ENCODE assay signal across 8 cellular contexts in the genomic region with DNA sequence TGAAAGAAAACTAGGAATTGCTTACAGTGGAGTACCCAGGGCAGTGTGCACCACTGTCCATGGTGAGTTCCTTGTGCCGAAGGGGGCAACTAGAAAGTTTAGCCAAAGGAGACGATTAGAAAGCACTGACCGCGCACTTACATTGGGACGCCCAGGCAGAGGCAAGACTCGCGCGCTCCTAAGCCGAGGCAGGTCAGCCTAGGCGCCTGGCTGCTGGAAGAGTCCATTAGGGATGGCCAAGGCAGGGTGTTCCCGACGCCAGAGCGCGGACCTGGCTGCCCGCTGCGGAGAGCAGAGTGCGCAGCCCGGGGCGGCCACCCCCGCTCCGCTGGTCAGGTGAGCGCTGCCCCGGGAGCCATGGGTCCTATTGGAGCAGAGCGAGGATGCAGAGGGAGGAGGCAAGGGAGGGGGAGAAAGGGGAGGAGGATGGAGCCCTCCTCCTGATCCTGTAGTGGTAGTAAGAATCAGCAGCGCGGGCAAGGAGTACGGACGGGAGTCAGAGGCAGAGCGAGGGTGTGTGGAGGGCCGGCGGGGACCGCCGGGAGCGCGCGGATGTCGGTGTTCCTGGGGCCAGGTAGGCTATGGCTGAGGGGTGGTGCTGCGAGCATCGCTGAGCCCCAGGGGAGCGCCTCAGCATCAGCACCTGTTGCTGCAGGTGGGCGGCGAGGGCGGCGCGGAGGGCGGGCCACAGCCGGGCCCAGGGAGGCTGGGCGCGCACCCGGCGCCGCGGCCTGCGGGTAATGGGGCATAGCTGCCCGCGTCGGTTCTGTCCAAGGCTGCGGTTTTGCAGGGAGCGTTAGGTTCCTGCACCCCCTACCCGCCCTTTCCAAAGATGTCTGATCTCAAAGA. TPM values are rescaled to one million over a fixed set of nuclear protein-coding genes. Genes with fewer than 3 reads are reported as not detected.
DNase-seq lines count a peak whose midpoint lies in the region; ATAC-seq, FAIRE-seq and TF ChIP-seq lines count a peak whose summit lies in the region.

A gene with protein sequence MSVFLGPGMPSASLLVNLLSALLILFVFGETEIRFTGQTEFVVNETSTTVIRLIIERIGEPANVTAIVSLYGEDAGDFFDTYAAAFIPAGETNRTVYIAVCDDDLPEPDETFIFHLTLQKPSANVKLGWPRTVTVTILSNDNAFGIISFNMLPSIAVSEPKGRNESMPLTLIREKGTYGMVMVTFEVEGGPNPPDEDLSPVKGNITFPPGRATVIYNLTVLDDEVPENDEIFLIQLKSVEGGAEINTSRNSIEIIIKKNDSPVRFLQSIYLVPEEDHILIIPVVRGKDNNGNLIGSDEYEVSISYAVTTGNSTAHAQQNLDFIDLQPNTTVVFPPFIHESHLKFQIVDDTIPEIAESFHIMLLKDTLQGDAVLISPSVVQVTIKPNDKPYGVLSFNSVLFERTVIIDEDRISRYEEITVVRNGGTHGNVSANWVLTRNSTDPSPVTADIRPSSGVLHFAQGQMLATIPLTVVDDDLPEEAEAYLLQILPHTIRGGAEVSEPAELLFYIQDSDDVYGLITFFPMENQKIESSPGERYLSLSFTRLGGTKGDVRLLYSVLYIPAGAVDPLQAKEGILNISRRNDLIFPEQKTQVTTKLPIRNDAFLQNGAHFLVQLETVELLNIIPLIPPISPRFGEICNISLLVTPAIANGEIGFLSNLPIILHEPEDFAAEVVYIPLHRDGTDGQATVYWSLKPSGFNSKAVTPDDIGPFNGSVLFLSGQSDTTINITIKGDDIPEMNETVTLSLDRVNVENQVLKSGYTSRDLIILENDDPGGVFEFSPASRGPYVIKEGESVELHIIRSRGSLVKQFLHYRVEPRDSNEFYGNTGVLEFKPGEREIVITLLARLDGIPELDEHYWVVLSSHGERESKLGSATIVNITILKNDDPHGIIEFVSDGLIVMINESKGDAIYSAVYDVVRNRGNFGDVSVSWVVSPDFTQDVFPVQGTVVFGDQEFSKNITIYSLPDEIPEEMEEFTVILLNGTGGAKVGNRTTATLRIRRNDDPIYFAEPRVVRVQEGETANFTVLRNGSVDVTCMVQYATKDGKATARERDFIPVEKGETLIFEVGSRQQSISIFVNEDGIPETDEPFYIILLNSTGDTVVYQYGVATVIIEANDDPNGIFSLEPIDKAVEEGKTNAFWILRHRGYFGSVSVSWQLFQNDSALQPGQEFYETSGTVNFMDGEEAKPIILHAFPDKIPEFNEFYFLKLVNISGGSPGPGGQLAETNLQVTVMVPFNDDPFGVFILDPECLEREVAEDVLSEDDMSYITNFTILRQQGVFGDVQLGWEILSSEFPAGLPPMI (N-terminal part only) (plus strand): TSS at position 454 of the 849 bp plus-strand sequence. CDS start 99 bp downstream, at position 553.

- no peak within 1 kb of the TSS for H3K27ac ChIP-seq in A549

- no peak for TF ChIP-seq RAD21 in A549 (conservative IDR thresholded peaks at IDR 0.05 in 1 of 2, IDR thresholded peaks at IDR 0.05 in 1 of 2)

- POLR2A ChIA-PET in A549 (lab: Yijun Ruan, JAX) = no interaction called here
- POLR2A ChIA-PET in activated CD4-positive, alpha-beta memory T cell treated with anti-CD3 and anti-CD28 coated beads, Interleukin-2, amount 10 ng/mL, durations not matched to agents 7 days and 5 days (lab: Charles Lee) = no interaction called here

- H3K9me3 ChIP-seq in A549 = no peaks in the 10 kb centered on the region

- no peak for FAIRE-seq in A549 (lab: Jason Lieb, UNC)

- H3K27ac Mint-ChIP-seq in activated CD4-positive, alpha-beta memory T cell treated with anti-CD3 and anti-CD28 coated beads, Interleukin-2, amount 10 ng/mL, durations not matched to agents 7 days and 5 days = no peak within 1 kb of the TSS
- H3K27ac Mint-ChIP-seq in natural killer cell treated with Interleukin-12 subunit alpha and Interleukin-12 subunit beta and Interleukin-15 and Interleukin-18, amount 100 ng/mL, for 72 hours = no peak within 1 kb of the TSS

- DNase-seq in A549 (ENCODE audit: low read depth in 1 of 2, low spot score in 1 of 2) = peak; percentile 8 to 54
- DNase-seq in NCI-H128 (lab: John Stamatoyannopoulos, UW; ENCODE audit: unreplicated experiment) = peak; percentile 75
- no peak for DNase-seq in activated CD4-positive, alpha-beta memory T cell treated with anti-CD3 and anti-CD28 coated beads, Interleukin-2, amount 10 ng/mL, durations not matched to agents 7 days and 5 days
- DNase-seq in fibroblast of villous mesenchyme (ENCODE audit: low read depth) = peak; percentile 34
- no peak for DNase-seq in natural killer cell treated with Interleukin-12 subunit alpha and Interleukin-12 subunit beta and Interleukin-15 and Interleukin-18, amount 100 ng/mL, for 72 hours (ENCODE audit: low spot score)
- no peak for DNase-seq in activated effector memory CD4-positive, alpha-beta T cell treated with anti-CD3 and anti-CD28 coated beads, Interleukin-2, amount 50 U/mL, for 16 hours
- DNase-seq in NCI-H226 = no peak

- TF ChIP-seq POLR2A in A549 (IDR thresholded peaks at IDR 0.05; ENCODE audit: low read length) = no peak

- H3K4me3 Mint-ChIP-seq in activated CD4-positive, alpha-beta memory T cell treated with anti-CD3 and anti-CD28 coated beads, Interleukin-2, amount 10 ng/mL, durations not matched to agents 7 days and 5 days = peak within 1 kb of the TSS; percentile 6
- no peak within 1 kb of the TSS for H3K4me3 Mint-ChIP-seq in natural killer cell treated with Interleukin-12 subunit alpha and Interleukin-12 subunit beta and Interleukin-15 and Interleukin-18, amount 100 ng/mL, for 72 hours

- peaks cover 60% of the 10 kb centered on the region for H3K27me3 Mint-ChIP-seq in activated CD4-positive, alpha-beta memory T cell treated with anti-CD3 and anti-CD28 coated beads, Interleukin-2, amount 10 ng/mL, durations not matched to agents 7 days and 5 days
- H3K27me3 Mint-ChIP-seq in natural killer cell treated with Interleukin-12 subunit alpha and Interleukin-12 subunit beta and Interleukin-15 and Interleukin-18, amount 100 ng/mL, for 72 hours = peaks cover 34 to 65% of the 10 kb centered on the region in 2 donors

- no peaks in the 10 kb centered on the region for H3K9me3 Mint-ChIP-seq in activated CD4-positive, alpha-beta memory T cell treated with anti-CD3 and anti-CD28 coated beads, Interleukin-2, amount 10 ng/mL, durations not matched to agents 7 days and 5 days
- H3K9me3 Mint-ChIP-seq in natural killer cell treated with Interleukin-12 subunit alpha and Interleukin-12 subunit beta and Interleukin-15 and Interleukin-18, amount 100 ng/mL, for 72 hours = no peaks in the 10 kb centered on the region

- TF ChIP-seq CTCF in A549 (IDR thresholded peaks at IDR 0.05) = no peak
- no peak for TF ChIP-seq CTCF in GM12875 (IDR thresholded peaks at IDR 0.05; ENCODE audit: borderline replicate concordance, insufficient read depth, low read depth, low read length)
- no peak for TF ChIP-seq CTCF in fibroblast of villous mesenchyme (IDR thresholded peaks at IDR 0.05; ENCODE audit: insufficient read depth, low read depth, low read length)

- H3K4me1 Mint-ChIP-seq in activated CD4-positive, alpha-beta memory T cell treated with anti-CD3 and anti-CD28 coated beads, Interleukin-2, amount 10 ng/mL, durations not matched to agents 7 days and 5 days = peaks cover 5% of the 10 kb centered on the region
- peaks cover 0 to 5% of the 10 kb centered on the region in 2 donors for H3K4me1 Mint-ChIP-seq in natural killer cell treated with Interleukin-12 subunit alpha and Interleukin-12 subunit beta and Interleukin-15 and Interleukin-18, amount 100 ng/mL, for 72 hours (ENCODE audit: low read depth in 2 of 2)

- WGBS in A549 (ENCODE audit: missing lambda C conversion rate) = 3% methylated on average over 40 of the region's 60 CpGs

- TF ChIP-seq EP300 in A549 (IDR thresholded peaks at IDR 0.05) = no peak

- H3K4me1 ChIP-seq in A549 = peaks cover 14% of the 10 kb centered on the region

- H3K36me3 Mint-ChIP-seq in activated CD4-positive, alpha-beta memory T cell treated with anti-CD3 and anti-CD28 coated beads, Interleukin-2, amount 10 ng/mL, durations not matched to agents 7 days and 5 days (ENCODE audit: low read depth) = no peaks in the 10 kb centered on the region
- no peaks in the 10 kb centered on the region for H3K36me3 Mint-ChIP-seq in natural killer cell treated with Interleukin-12 subunit alpha and Interleukin-12 subunit beta and Interleukin-15 and Interleukin-18, amount 100 ng/mL, for 72 hours

- peak within 1 kb of the TSS; percentile 98 for H3K4me2 ChIP-seq in A549

- H3K4me3 ChIP-seq in A549 (peak within 1 kb of the TSS; percentile 48), GM12875 (ENCODE audit: low read depth, low read length) (peak within 1 kb of the TSS; percentile 26), fibroblast of villous mesenchyme (ENCODE audit: low read depth, low read length) (peak within 1 kb of the TSS; percentile 26)

- peak; percentile 85 to 92 for ATAC-seq in A549
- ATAC-seq in natural killer cell treated with Interleukin-12 subunit alpha and Interleukin-12 subunit beta and Interleukin-15 and Interleukin-18, amount 100 ng/mL, for 72 hours = peak; percentile 44 to 61

- CTCF ChIA-PET in A549 (lab: Yijun Ruan, JAX) = interaction anchor here (1.6 kb wide), 1 partner anchor 28 kb away, joined by 6 read pairs; a partner anchor contains a TSS
- CTCF ChIA-PET in activated CD4-positive, alpha-beta memory T cell treated with anti-CD3 and anti-CD28 coated beads, Interleukin-2, amount 10 ng/mL, durations not matched to agents 7 days and 5 days (lab: Charles Lee) = no interaction called here

TF ChIP-seq in A549, 52 proteins besides CTCF, POLR2A, EP300 and RAD21 (continues in another document):
- TF ChIP-seq, protein P1, sequence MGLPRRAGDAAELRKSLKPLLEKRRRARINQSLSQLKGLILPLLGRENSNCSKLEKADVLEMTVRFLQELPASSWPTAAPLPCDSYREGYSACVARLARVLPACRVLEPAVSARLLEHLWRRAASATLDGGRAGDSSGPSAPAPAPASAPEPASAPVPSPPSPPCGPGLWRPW (IDR thresholded peaks at IDR 0.05) = no peak
- no peak for TF ChIP-seq KDM1A (IDR thresholded peaks at IDR 0.05; ENCODE audit: low read depth)
- peak; percentile 36 for TF ChIP-seq ZFP36 (IDR thresholded peaks at IDR 0.05; ENCODE audit: borderline replicate concordance, partially characterized antibody)
- TF ChIP-seq MAFK (IDR thresholded peaks at IDR 0.05; ENCODE audit: partially characterized antibody) = no peak
- TF ChIP-seq NPAS2 (CRISPR knock-in tag; IDR thresholded peaks at IDR 0.05; ENCODE audit: borderline replicate concordance) = no peak
- no peak for TF ChIP-seq ZNF302 (CRISPR knock-in tag; IDR thresholded peaks at IDR 0.05)

RNA-seq across cellular contexts. Expression of the gene that starts here (rescaled TPM):
- polyA plus RNA-seq in A549 (2011; rRNA removed) (3.7 and 4.0 TPM in 2 replicates), A549 (2017; fragmentation: RNase III; extraction: RNeasy Plus Mini Kit Qiagen cat#74134 plus additional on column Dnase treatment) (0.17 to 0.70 TPM (median 0.65 TPM) in 3 replicates)
- polyA plus RNA-seq in A549 (2012; cell fraction: cytosol; rRNA removed) = 0.62 and 0.63 TPM in 2 replicates
- 0.40 and 1.1 TPM in 2 replicates for polyA plus RNA-seq in A549 (2012; cell fraction: nucleus; rRNA removed)
- 2.6 and 2.9 TPM in 2 replicates for polyA minus RNA-seq in A549 (2011; rRNA and poly(A)+ RNA removed)
- total RNA-seq in activated CD4-positive, alpha-beta memory T cell treated with anti-CD3 and anti-CD28 coated beads, Interleukin-2, amount 10 ng/mL, durations not matched to agents 7 days and 5 days = not detected
- under 0.01 and 0.43 TPM in 2 replicates for total RNA-seq in fibroblast of villous mesenchyme
- total RNA-seq in natural killer cell treated with Interleukin-12 subunit alpha and Interleukin-12 subunit beta and Interleukin-15 and Interleukin-18, amount 100 ng/mL, for 72 hours = under 1 TPM in 1 of 2 donors, not detected in 1; 0.33 TPM

Comparison
In these comparisons a context has a peak if more than half of its experiments do, and no peak if none do; other contexts are left out.
1. Peak in DNase-seq and H3K4me3 ChIP-seq in fibroblast of villous mesenchyme; RNA of the gene not detected or under 1 TPM.
2. Peak in ATAC-seq in natural killer cell treated with Interleukin-12 subunit alpha and Interleukin-12 subunit beta and Interleukin-15 and Interleukin-18, amount 100 ng/mL, for 72 hours; RNA of the gene not detected or under 1 TPM.
3. DNase-seq: peak in A549 (2 of 2) and NCI-H128 (single experiment); none in activated CD4-positive, alpha-beta memory T cell treated with anti-CD3 and anti-CD28 coated beads, Interleukin-2, amount 10 ng/mL, durations not matched to agents 7 days and 5 days (single experiment), natural killer cell treated with Interleukin-12 subunit alpha and Interleukin-12 subunit beta and Interleukin-15 and Interleukin-18, amount 100 ng/mL, for 72 hours (single experiment), activated effector memory CD4-positive, alpha-beta T cell treated with anti-CD3 and anti-CD28 coated beads, Interleukin-2, amount 50 U/mL, for 16 hours (single experiment) and NCI-H226 (single experiment).
4. Peak in every context shown above with its lines, with median percentiles within 50 percentile points of each other: H3K4me3 ChIP-seq.